Comparison of ENCODE assay signal across 1 cellular context in the genomic region with DNA sequence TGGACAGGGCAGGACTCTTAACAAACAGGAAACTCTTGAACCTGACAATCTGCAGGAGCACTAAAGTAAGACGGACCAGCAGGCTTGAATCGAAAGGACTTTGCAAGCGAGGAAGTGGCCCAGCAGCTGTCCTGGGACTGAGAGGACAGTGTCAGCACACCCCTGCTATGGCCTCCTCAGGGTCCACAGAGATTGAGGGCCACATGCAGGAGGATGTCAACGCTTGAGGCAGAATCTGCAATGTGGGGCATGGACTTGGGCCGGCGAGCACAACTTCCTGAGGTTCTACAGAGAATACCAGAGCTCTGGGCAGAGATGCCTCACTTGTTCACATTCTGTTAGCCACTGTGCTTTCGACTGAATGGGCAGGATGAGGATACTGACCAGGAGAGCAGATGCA.
TF ChIP-seq lines count a peak whose summit lies in the region.

No MANE protein-coding gene starts in this region.

TF ChIP-seq in GM23338, 12 proteins besides CTCF, POLR2A, EP300 and RAD21 (continued from another document):
- TF ChIP-seq, protein P1, sequence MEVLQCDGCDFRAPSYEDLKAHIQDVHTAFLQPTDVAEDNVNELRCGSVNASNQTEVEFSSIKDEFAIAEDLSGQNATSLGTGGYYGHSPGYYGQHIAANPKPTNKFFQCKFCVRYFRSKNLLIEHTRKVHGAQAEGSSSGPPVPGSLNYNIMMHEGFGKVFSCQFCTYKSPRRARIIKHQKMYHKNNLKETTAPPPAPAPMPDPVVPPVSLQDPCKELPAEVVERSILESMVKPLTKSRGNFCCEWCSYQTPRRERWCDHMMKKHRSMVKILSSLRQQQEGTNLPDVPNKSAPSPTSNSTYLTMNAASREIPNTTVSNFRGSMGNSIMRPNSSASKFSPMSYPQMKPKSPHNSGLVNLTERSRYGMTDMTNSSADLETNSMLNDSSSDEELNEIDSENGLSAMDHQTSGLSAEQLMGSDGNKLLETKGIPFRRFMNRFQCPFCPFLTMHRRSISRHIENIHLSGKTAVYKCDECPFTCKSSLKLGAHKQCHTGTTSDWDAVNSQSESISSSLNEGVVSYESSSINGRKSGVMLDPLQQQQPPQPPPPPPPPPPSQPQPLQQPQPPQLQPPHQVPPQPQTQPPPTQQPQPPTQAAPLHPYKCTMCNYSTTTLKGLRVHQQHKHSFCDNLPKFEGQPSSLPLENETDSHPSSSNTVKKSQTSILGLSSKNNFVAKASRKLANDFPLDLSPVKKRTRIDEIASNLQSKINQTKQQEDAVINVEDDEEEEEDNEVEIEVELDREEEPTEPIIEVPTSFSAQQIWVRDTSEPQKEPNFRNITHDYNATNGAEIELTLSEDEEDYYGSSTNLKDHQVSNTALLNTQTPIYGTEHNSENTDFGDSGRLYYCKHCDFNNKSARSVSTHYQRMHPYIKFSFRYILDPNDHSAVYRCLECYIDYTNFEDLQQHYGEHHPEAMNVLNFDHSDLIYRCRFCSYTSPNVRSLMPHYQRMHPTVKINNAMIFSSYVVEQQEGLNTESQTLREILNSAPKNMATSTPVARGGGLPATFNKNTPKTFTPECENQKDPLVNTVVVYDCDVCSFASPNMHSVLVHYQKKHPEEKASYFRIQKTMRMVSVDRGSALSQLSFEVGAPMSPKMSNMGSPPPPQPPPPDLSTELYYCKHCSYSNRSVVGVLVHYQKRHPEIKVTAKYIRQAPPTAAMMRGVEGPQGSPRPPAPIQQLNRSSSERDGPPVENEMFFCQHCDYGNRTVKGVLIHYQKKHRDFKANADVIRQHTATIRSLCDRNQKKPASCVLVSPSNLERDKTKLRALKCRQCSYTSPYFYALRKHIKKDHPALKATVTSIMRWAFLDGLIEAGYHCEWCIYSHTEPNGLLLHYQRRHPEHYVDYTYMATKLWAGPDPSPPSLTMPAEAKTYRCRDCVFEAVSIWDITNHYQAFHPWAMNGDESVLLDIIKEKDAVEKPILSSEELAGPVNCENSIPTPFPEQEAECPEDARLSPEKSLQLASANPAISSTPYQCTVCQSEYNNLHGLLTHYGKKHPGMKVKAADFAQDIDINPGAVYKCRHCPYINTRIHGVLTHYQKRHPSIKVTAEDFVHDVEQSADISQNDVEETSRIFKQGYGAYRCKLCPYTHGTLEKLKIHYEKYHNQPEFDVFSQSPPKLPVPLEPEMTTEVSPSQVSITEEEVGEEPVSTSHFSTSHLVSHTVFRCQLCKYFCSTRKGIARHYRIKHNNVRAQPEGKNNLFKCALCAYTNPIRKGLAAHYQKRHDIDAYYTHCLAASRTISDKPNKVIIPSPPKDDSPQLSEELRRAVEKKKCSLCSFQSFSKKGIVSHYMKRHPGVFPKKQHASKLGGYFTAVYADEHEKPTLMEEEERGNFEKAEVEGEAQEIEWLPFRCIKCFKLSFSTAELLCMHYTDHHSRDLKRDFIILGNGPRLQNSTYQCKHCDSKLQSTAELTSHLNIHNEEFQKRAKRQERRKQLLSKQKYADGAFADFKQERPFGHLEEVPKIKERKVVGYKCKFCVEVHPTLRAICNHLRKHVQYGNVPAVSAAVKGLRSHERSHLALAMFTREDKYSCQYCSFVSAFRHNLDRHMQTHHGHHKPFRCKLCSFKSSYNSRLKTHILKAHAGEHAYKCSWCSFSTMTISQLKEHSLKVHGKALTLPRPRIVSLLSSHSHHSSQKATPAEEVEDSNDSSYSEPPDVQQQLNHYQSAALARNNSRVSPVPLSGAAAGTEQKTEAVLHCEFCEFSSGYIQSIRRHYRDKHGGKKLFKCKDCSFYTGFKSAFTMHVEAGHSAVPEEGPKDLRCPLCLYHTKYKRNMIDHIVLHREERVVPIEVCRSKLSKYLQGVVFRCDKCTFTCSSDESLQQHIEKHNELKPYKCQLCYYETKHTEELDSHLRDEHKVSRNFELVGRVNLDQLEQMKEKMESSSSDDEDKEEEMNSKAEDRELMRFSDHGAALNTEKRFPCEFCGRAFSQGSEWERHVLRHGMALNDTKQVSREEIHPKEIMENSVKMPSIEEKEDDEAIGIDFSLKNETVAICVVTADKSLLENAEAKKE (CRISPR knock-in tag; IDR thresholded peaks at IDR 0.05) = no peak
- no peak for TF ChIP-seq EZH2phosphoT487 (IDR thresholded peaks at IDR 0.05; ENCODE audit: unreplicated experiment)
- TF ChIP-seq, protein P2, sequence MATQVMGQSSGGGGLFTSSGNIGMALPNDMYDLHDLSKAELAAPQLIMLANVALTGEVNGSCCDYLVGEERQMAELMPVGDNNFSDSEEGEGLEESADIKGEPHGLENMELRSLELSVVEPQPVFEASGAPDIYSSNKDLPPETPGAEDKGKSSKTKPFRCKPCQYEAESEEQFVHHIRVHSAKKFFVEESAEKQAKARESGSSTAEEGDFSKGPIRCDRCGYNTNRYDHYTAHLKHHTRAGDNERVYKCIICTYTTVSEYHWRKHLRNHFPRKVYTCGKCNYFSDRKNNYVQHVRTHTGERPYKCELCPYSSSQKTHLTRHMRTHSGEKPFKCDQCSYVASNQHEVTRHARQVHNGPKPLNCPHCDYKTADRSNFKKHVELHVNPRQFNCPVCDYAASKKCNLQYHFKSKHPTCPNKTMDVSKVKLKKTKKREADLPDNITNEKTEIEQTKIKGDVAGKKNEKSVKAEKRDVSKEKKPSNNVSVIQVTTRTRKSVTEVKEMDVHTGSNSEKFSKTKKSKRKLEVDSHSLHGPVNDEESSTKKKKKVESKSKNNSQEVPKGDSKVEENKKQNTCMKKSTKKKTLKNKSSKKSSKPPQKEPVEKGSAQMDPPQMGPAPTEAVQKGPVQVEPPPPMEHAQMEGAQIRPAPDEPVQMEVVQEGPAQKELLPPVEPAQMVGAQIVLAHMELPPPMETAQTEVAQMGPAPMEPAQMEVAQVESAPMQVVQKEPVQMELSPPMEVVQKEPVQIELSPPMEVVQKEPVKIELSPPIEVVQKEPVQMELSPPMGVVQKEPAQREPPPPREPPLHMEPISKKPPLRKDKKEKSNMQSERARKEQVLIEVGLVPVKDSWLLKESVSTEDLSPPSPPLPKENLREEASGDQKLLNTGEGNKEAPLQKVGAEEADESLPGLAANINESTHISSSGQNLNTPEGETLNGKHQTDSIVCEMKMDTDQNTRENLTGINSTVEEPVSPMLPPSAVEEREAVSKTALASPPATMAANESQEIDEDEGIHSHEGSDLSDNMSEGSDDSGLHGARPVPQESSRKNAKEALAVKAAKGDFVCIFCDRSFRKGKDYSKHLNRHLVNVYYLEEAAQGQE (IDR thresholded peaks at IDR 0.05; ENCODE audit: unreplicated experiment) = no peak
- TF ChIP-seq ZNF114 (CRISPR knock-in tag; IDR thresholded peaks at IDR 0.05) = no peak
- TF ChIP-seq CREB1 (CRISPR knock-in tag; IDR thresholded peaks at IDR 0.05; ENCODE audit: low read depth) = no peak
- no peak for TF ChIP-seq ZNF331 (CRISPR knock-in tag; IDR thresholded peaks at IDR 0.05; ENCODE audit: low read depth)
